ENCODE assay signal across 22 cellular contexts in genomic region chr10:21502371-21502765, GRCh38.
"Had no signal": no experiment of that assay in that cellular context is flagged by ENCODE, and none has a peak within 500 bp of the region (broad histone marks: within the 10 kb centered on the region; RNA-seq: fewer than 3 reads in every experiment).

No MANE protein-coding gene starts in this region.

- H3K36me3 Mint-ChIP-seq: activated CD4-positive, alpha-beta memory T cell treated with anti-CD3 and anti-CD28 coated beads for 36 hours; activated CD8-positive, alpha-beta memory T cell treated with anti-CD3 and anti-CD28 coated beads, Interleukin-2, amount 10 ng/mL, durations not matched to agents 7 days and 5 days had no signal

- H3K4me3 ChIP-seq: right atrium auricular region had no signal

- H3K27ac Mint-ChIP-seq: activated CD4-positive, alpha-beta memory T cell treated with anti-CD3 and anti-CD28 coated beads for 36 hours; activated CD4-positive, alpha-beta T cell treated with anti-CD3 and anti-CD28 coated beads for 36 hours; activated CD8-positive, alpha-beta memory T cell treated with anti-CD3 and anti-CD28 coated beads, Interleukin-2, amount 10 ng/mL, durations not matched to agents 7 days and 5 days; activated naive CD4-positive, alpha-beta T cell treated with anti-CD3 and anti-CD28 coated beads for 36 hours; activated naive CD8-positive, alpha-beta T cell treated with anti-CD3 and anti-CD28 coated beads, Interleukin-2, amount 50 U/mL, for 24 hours; activated T-helper 2 cell treated with anti-CD3 and anti-CD28 coated beads, Interferon-gamma antibody, Interleukin-2, Interleukin-4, amounts not matched to agents 10 μg/mL and 5 μg/mL and 100 μg/mL, durations not matched to agents 14 hours and 24 hours and 36 hours; T-helper 1 cell treated with Interleukin-12 subunit alpha and Interleukin-12 subunit beta and Interleukin-4 antibody, amounts not matched to agents 30 μg/mL and 1 μg/mL, for 36 hours had no signal

- ATAC-seq: activated CD4-positive, alpha-beta T cell treated with anti-CD3 and anti-CD28 coated beads for 36 hours; activated naive CD8-positive, alpha-beta T cell treated with anti-CD3 and anti-CD28 coated beads, Interleukin-2, amount 50 U/mL, for 24 hours had no signal

- H3K4me3 Mint-ChIP-seq: activated CD4-positive, alpha-beta memory T cell treated with anti-CD3 and anti-CD28 coated beads for 36 hours; activated CD4-positive, alpha-beta T cell treated with anti-CD3 and anti-CD28 coated beads for 36 hours; activated CD8-positive, alpha-beta memory T cell treated with anti-CD3 and anti-CD28 coated beads, Interleukin-2, amount 10 ng/mL, durations not matched to agents 7 days and 5 days; activated naive CD4-positive, alpha-beta T cell treated with anti-CD3 and anti-CD28 coated beads for 36 hours; activated naive CD8-positive, alpha-beta T cell treated with anti-CD3 and anti-CD28 coated beads, Interleukin-2, amount 50 U/mL, for 24 hours; T-helper 1 cell treated with Interleukin-12 subunit alpha and Interleukin-12 subunit beta and Interleukin-4 antibody, amounts not matched to agents 30 μg/mL and 1 μg/mL, for 36 hours had no signal

- H3K36me3 ChIP-seq: right atrium auricular region, WERI-Rb-1 had no signal

- DNase-seq: activated CD4-positive, alpha-beta memory T cell treated with anti-CD3 and anti-CD28 coated beads for 36 hours; activated CD4-positive, alpha-beta T cell treated with anti-CD3 and anti-CD28 coated beads for 36 hours; activated CD8-positive, alpha-beta memory T cell treated with anti-CD3 and anti-CD28 coated beads, Interleukin-2, amount 10 ng/mL, durations not matched to agents 7 days and 5 days; activated naive CD4-positive, alpha-beta T cell treated with anti-CD3 and anti-CD28 coated beads for 36 hours; activated naive CD8-positive, alpha-beta T cell treated with anti-CD3 and anti-CD28 coated beads, Interleukin-2, amount 50 U/mL, for 24 hours; activated T-cell treated with anti-CD3 and anti-CD28 coated beads, Interleukin-2, amount 50 U/mL, for 1 hour; aorta; dermis blood vessel endothelial cell; erythroblast; hypothalamus; kidney glomerular epithelial cell; posterior cingulate gyrus; small intestine; stimulated activated CD4-positive, alpha-beta T cell treated with anti-CD3 and anti-CD28 coated beads, Interleukin-4, amount 100 ng/mL, for 4 hours; stimulated activated CD8-positive, alpha-beta memory T cell treated with anti-CD3 and anti-CD28 coated beads, Interleukin-4, amount 100 ng/mL, for 48 hours; stimulated activated naive CD4-positive, alpha-beta T cell treated with Interleukin-2 at 50 U/mL for 16 hours; trophoblast cell; WERI-Rb-1 had no signal

- H3K27ac ChIP-seq: right atrium auricular region had no signal

- H3K27me3 ChIP-seq: right atrium auricular region had no signal

- FAIRE-seq: bronchial epithelial cell, small intestine had no signal

- H3K9me3 ChIP-seq: right atrium auricular region had no signal

- H3K9me3 Mint-ChIP-seq: activated CD4-positive, alpha-beta memory T cell treated with anti-CD3 and anti-CD28 coated beads for 36 hours; activated naive CD4-positive, alpha-beta T cell treated with anti-CD3 and anti-CD28 coated beads for 36 hours; activated naive CD8-positive, alpha-beta T cell treated with anti-CD3 and anti-CD28 coated beads, Interleukin-2, amount 50 U/mL, for 24 hours; activated T-helper 2 cell treated with anti-CD3 and anti-CD28 coated beads, Interferon-gamma antibody, Interleukin-2, Interleukin-4, amounts not matched to agents 10 μg/mL and 5 μg/mL and 100 μg/mL, durations not matched to agents 14 hours and 24 hours and 36 hours; T-helper 1 cell treated with Interleukin-12 subunit alpha and Interleukin-12 subunit beta and Interleukin-4 antibody, amounts not matched to agents 30 μg/mL and 1 μg/mL, for 36 hours had no signal
